ENCODE assay signal across 8 cellular contexts in genomic region chr11:29159552-29160465, GRCh38.
DNase-seq lines count a peak whose midpoint lies in the region; ATAC-seq, FAIRE-seq and TF ChIP-seq lines count a peak whose summit lies in the region.

No MANE protein-coding gene starts in this region.

- no peak for ATAC-seq in activated T-cell treated with anti-CD3 and anti-CD28 coated beads, Interleukin-2, amount 50 U/mL, for 72 hours (replicated peaks in 1 of 2)
- no peak for ATAC-seq in activated T-cell treated with anti-CD3 and anti-CD28 coated beads, Interleukin-2, amount 50 U/mL, for 4 hours
- peak; percentile 78 for ATAC-seq in foreskin keratinocyte

- no peaks in the 10 kb centered on the region for H4K20me1 ChIP-seq in SK-N-SH (ENCODE audit: insufficient read depth)

- no peaks in the 10 kb centered on the region for H3K36me3 Mint-ChIP-seq in activated T-cell treated with anti-CD3 and anti-CD28 coated beads, Interleukin-2, amount 50 U/mL, for 72 hours (ENCODE audit: insufficient read depth in 2 of 2)
- no peaks in the 10 kb centered on the region for H3K36me3 Mint-ChIP-seq in activated T-cell treated with anti-CD3 and anti-CD28 coated beads, Interleukin-2, amount 50 U/mL, for 4 hours (ENCODE audit: insufficient read depth)

- CTCF ChIA-PET in SK-N-SH (lab: Yijun Ruan, JAX) = interaction anchor here (0.6 to 1.3 kb wide), 10 partner anchors 10 to 1465 kb away, joined by 3 to 9 read pairs (median 4); no protein-coding TSS in a partner anchor

- no peak overlapping the region for H3K27ac ChIP-seq in SK-N-SH (ENCODE audit: low read depth in 2 of 2, low read length in 1 of 2)
- H3K27ac ChIP-seq in foreskin keratinocyte = no peak overlapping the region
- H3K27ac ChIP-seq in small intestine (ENCODE audit: low read depth in 1 of 2, low read length in 1 of 2) = no peak overlapping the region

- H3K9ac ChIP-seq in SK-N-SH = peak overlapping the region; percentile 12; the same call in 1 of the 2 replicates

- TF ChIP-seq CTCF in SK-N-SH (IDR thresholded peaks at IDR 0.05) = peak; percentile 78
- TF ChIP-seq CTCF in foreskin keratinocyte (conservative IDR thresholded peaks at IDR 0.05) = peak; percentile 60

- H3K4me3 Mint-ChIP-seq in activated T-cell treated with anti-CD3 and anti-CD28 coated beads, Interleukin-2, amount 50 U/mL, for 72 hours = no peak overlapping the region
- H3K4me3 Mint-ChIP-seq in activated T-cell treated with anti-CD3 and anti-CD28 coated beads, Interleukin-2, amount 50 U/mL, for 4 hours = no peak overlapping the region

- H3K4me3 ChIP-seq in SK-N-SH (ENCODE audit: low read depth in 2 of 2, low read length in 1 of 2) (no peak overlapping the region), small intestine (ENCODE audit: low read depth in 1 of 2, low read length in 2 of 2) (no peak overlapping the region)

- peak; percentile 0 to 1 for DNase-seq in activated T-cell treated with anti-CD3 and anti-CD28 coated beads, Interleukin-2, amount 50 U/mL, for 72 hours
- no peak for DNase-seq in activated T-cell treated with anti-CD3 and anti-CD28 coated beads, Interleukin-2, amount 50 U/mL, for 4 hours
- peak; percentile 81 for DNase-seq in H4 (ENCODE audit: low spot score)
- peak; percentile 83 for DNase-seq in LHCN-M2 (ENCODE audit: low read depth)
- DNase-seq in SK-N-SH = peak; percentile 10
- peak; percentile 17 to 62 for DNase-seq in foreskin keratinocyte
- DNase-seq in small intestine = peak; percentile 43
- no peak for DNase-seq in activated naive CD4-positive, alpha-beta T cell treated with Interleukin-2 at 50 U/mL for 16 hours

- no peaks in the 10 kb centered on the region for H3K4me1 Mint-ChIP-seq in activated T-cell treated with anti-CD3 and anti-CD28 coated beads, Interleukin-2, amount 50 U/mL, for 72 hours (ENCODE audit: low read depth)
- H3K4me1 Mint-ChIP-seq in activated T-cell treated with anti-CD3 and anti-CD28 coated beads, Interleukin-2, amount 50 U/mL, for 4 hours (ENCODE audit: low read depth) = no peaks in the 10 kb centered on the region

- no peak for TF ChIP-seq EP300 in SK-N-SH (IDR thresholded peaks at IDR 0.05; ENCODE audit: borderline replicate concordance in 1 of 2, low read depth in 1 of 2, low read length in 1 of 2)

- H3K4me2 ChIP-seq in SK-N-SH = peak overlapping the region; percentile 15; the same call in 1 of the 2 replicates

- H3K27me3 ChIP-seq in SK-N-SH (ENCODE audit: insufficient read depth) = no peaks in the 10 kb centered on the region
- no peaks in the 10 kb centered on the region for H3K27me3 ChIP-seq in foreskin keratinocyte
- H3K27me3 ChIP-seq in small intestine (ENCODE audit: control insufficient read depth in 2 of 2, insufficient read depth in 2 of 2, low read length in 2 of 2) = no peaks in the 10 kb centered on the region

- no peak for FAIRE-seq in small intestine (lab: Jason Lieb, UNC)

- no peaks in the 10 kb centered on the region for H3K79me2 ChIP-seq in SK-N-SH (ENCODE audit: insufficient read depth)

- H3K27me3 Mint-ChIP-seq in activated T-cell treated with anti-CD3 and anti-CD28 coated beads, Interleukin-2, amount 50 U/mL, for 72 hours (ENCODE audit: low read depth) = no peaks in the 10 kb centered on the region
- no peaks in the 10 kb centered on the region for H3K27me3 Mint-ChIP-seq in activated T-cell treated with anti-CD3 and anti-CD28 coated beads, Interleukin-2, amount 50 U/mL, for 4 hours (ENCODE audit: low read depth)

- 45% methylated on average over 6 of the region's 6 CpGs for WGBS in SK-N-SH (ENCODE audit: low lambda C conversion rate)
- 25 to 41% (median 28%) methylated on average over 6 of the region's 6 CpGs for WGBS in small intestine, 3 donors

- H3K36me3 ChIP-seq in SK-N-SH (replicated peaks in 1 of 2; ENCODE audit: control insufficient read depth in 1 of 2, insufficient read depth in 2 of 2, low read length in 1 of 2) (peaks cover 0 to 7% of the 10 kb centered on the region in 2 experiments), small intestine (ENCODE audit: control insufficient read depth in 2 of 2, insufficient read depth in 2 of 2, low read length in 2 of 2) (no peaks in the 10 kb centered on the region)

- H3F3A ChIP-seq in SK-N-SH (replicated peaks; ENCODE audit: insufficient read depth) = peaks cover 10% of the 10 kb centered on the region

- TF ChIP-seq RAD21 in SK-N-SH (IDR thresholded peaks at IDR 0.05; ENCODE audit: low read length) = peak; percentile 77

- no peaks in the 10 kb centered on the region for H3K9me2 ChIP-seq in SK-N-SH

- peaks cover 0 to 2% of the 10 kb centered on the region in 2 donors for H3K9me3 Mint-ChIP-seq in activated T-cell treated with anti-CD3 and anti-CD28 coated beads, Interleukin-2, amount 50 U/mL, for 72 hours
- peaks cover 6% of the 10 kb centered on the region for H3K9me3 Mint-ChIP-seq in activated T-cell treated with anti-CD3 and anti-CD28 coated beads, Interleukin-2, amount 50 U/mL, for 4 hours

- POLR2A ChIA-PET in SK-N-SH (lab: Yijun Ruan, JAX) = no interaction called here

- peaks cover 0 to 43% of the 10 kb centered on the region in 2 experiments; a peak in 1 of 4 replicates for H3K4me1 ChIP-seq in SK-N-SH (ENCODE audit: control insufficient read depth in 1 of 2, insufficient read depth in 2 of 2, low read depth in 1 of 2, low read length in 1 of 2)
- no peaks in the 10 kb centered on the region for H3K4me1 ChIP-seq in foreskin keratinocyte
- no peaks in the 10 kb centered on the region for H3K4me1 ChIP-seq in small intestine (ENCODE audit: control insufficient read depth in 2 of 2, insufficient read depth in 1 of 2, low read depth in 1 of 2, low read length in 1 of 2)

- H3K9me3 ChIP-seq in SK-N-SH (peaks cover 8% of the 10 kb centered on the region; the same call in 1 of the 2 replicates), small intestine (ENCODE audit: control insufficient read depth, low read depth) (no peaks in the 10 kb centered on the region)

- peak overlapping the region; percentile 56 for H2AFZ ChIP-seq in SK-N-SH (ENCODE audit: low read depth)

- H3K27ac Mint-ChIP-seq in activated T-cell treated with anti-CD3 and anti-CD28 coated beads, Interleukin-2, amount 50 U/mL, for 72 hours = no peak overlapping the region

TF ChIP-seq in SK-N-SH, 30 proteins besides CTCF, POLR2A, EP300 and RAD21:
- TF ChIP-seq MXI1 (IDR thresholded peaks at IDR 0.05; ENCODE audit: low read depth, low read length) (no peak), SMC3 (IDR thresholded peaks at IDR 0.05; ENCODE audit: low read depth, low read length) (peak; percentile 80), FOXM1 (IDR thresholded peaks at IDR 0.05; ENCODE audit: low read depth) (no peak), CHD2 (IDR thresholded peaks at IDR 0.05; ENCODE audit: low read length, partially characterized antibody) (no peak)

Comparison
In these comparisons a context has a peak if more than half of its experiments do, and no peak if none do; other contexts are left out.
1. DNase-seq: peak in activated T-cell treated with anti-CD3 and anti-CD28 coated beads, Interleukin-2, amount 50 U/mL, for 72 hours (2 of 2), H4 (single experiment), LHCN-M2 (single experiment), SK-N-SH (single experiment), foreskin keratinocyte (2 of 2) and small intestine (single experiment); none in activated T-cell treated with anti-CD3 and anti-CD28 coated beads, Interleukin-2, amount 50 U/mL, for 4 hours (single experiment) and activated naive CD4-positive, alpha-beta T cell treated with Interleukin-2 at 50 U/mL for 16 hours (single experiment).